8 cellular contexts compared by ENCODE assay signal in the genomic region with DNA sequence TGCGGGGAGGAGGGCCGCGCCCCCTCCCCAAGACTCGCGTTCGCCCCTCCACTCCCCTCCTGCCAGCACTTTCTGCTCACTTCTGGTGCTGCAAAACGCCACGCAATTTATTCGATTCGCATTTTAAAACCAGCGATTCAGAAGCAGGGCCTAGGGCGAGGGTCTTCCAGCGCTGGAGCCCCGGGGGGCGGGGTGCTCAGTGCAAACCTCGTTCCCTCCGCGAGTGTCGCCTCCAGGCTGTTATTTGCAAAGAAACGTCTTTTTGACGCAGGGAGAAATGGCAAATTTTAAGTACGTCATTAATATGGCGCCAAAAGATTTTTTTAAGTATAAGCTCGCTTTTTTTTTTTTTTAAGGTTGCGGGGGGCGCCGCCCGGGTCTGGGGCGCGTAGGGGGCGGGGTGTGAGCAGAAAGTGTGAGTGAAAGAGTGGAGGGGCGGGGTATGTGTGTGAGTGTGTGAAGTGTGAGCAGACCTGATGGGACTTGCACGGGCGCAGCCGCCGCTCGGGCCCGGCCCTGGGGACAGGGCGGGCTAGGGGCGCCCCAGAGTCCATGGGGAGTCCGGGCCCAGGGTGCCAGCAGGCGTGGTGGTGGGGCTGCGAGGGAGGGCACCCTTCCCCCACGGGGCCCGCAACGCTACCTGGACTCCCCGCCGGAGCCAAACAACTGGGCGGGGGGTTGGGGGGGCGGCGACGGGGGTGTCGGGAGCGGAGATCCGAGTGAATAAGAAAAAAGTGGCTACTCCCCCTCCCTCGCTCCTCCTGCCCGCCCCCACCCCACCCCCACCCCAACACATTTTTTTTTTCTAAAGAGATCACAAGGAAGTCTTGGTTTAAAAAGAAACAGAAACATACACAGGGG. TPM values are rescaled to one million over a fixed set of nuclear protein-coding genes. Genes with fewer than 3 reads are reported as not detected.
DNase-seq lines count a peak whose midpoint lies in the region; FAIRE-seq and TF ChIP-seq lines count a peak whose summit lies in the region.

A gene (plus strand): TSS at position 845 of the 861 bp plus-strand sequence. CDS start 10,188 bp downstream, outside the sequence.

- DNase-seq in G401 (ENCODE audit: low spot score) (peak; percentile 65), NCI-H2196 (lab: John Stamatoyannopoulos, UW; ENCODE audit: unreplicated experiment) (peak; percentile 67), choroid plexus epithelial cell (ENCODE audit: low read depth) (peak; percentile 77), D721Med (ENCODE audit: insufficient read length, low spot score) (no peak)
- DNase-seq in activated CD4-positive, alpha-beta T cell treated with anti-CD3 and anti-CD28 coated beads for 48 hours: peak; percentile 81
- peak in 3 of 4 experiments; percentile 41 to 72 (median 53) for DNase-seq in stimulated activated CD4-positive, alpha-beta T cell treated with anti-CD3 and anti-CD28 coated beads, Interleukin-1b, Interleukin-23, amount 100 ng/mL, for 24 hours (ENCODE audit: low read depth in 4 of 4, low spot score in 1 of 4)

- H3K4me3 ChIP-seq in HEK293 (ENCODE audit: low read depth, low read length) (peak within 1 kb of the TSS; percentile 69), choroid plexus epithelial cell (ENCODE audit: low read depth, low read length) (peak within 1 kb of the TSS; percentile 86)

- no peaks in the 10 kb centered on the region for H3K36me3 ChIP-seq in HEK293 (ENCODE audit: control insufficient read depth in 2 of 2, insufficient read depth in 1 of 2, low read length in 2 of 2)

- H3K27ac ChIP-seq in HEK293 (ENCODE audit: extremely low read depth, low read depth, low read length) (peak within 1 kb of the TSS; percentile 76; the same call in 1 of the 2 replicates), layer of hippocampus (ENCODE audit: low read depth, low read length) (peak within 1 kb of the TSS; percentile 99)

- peaks cover 4% of the 10 kb centered on the region for H3K4me1 ChIP-seq in HEK293 (ENCODE audit: control insufficient read depth, insufficient read depth, low read length)

- H3K27me3 ChIP-seq in layer of hippocampus (ENCODE audit: control insufficient read depth, insufficient read depth, low read length): no peaks in the 10 kb centered on the region

- POLR2A ChIA-PET in HEK293 (lab: Yijun Ruan, JAX): interaction anchor here (0.6 to 5.6 kb wide), 7 partner anchors 14 to 153 kb away, joined by 3 to 39 read pairs (median 5); a partner anchor contains a TSS

- in situ Hi-C loops in G401 (cut with HindIII; ENCODE audit: low sequenced_read_pairs): no loop called here

- TF ChIP-seq CTCF in HEK293 (tag by site-specific recombination; IDR thresholded peaks at IDR 0.05) (peak; percentile 47; the same call in 1 of the 2 replicates), choroid plexus epithelial cell (conservative IDR thresholded peaks at IDR 0.05; ENCODE audit: low read depth, low read length) (peak; percentile 12), D721Med (IDR thresholded peaks at IDR 0.05; ENCODE audit: insufficient read depth, missing control alignments) (no peak)

- CTCF ChIA-PET in HEK293 (lab: Yijun Ruan, JAX): interaction anchor here (0.6 kb wide), 1 partner anchor 12 kb away, joined by 3 read pairs; no protein-coding TSS in a partner anchor

- FAIRE-seq in D721Med (lab: Jason Lieb, UNC): no peak

- H3K9me3 ChIP-seq in HEK293 (ENCODE audit: control insufficient read depth, insufficient read depth, low read depth, low read length): no peaks in the 10 kb centered on the region

TF ChIP-seq in HEK293, 187 proteins besides CTCF, POLR2A, EP300 and RAD21 (continues in another document):
- TF ChIP-seq ZNF2 (tag by site-specific recombination; IDR thresholded peaks at IDR 0.05) (peak; percentile 48; the same call in 1 of the 2 replicates), TRIM28 (IDR thresholded peaks at IDR 0.05; ENCODE audit: borderline replicate concordance, low read length) (no peak), KLF9 (tag by site-specific recombination; IDR thresholded peaks at IDR 0.05; ENCODE audit: low read depth) (peak; percentile 68), ZNF169 (tag by site-specific recombination; IDR thresholded peaks at IDR 0.05) (no peak), FEZF1 (tag by site-specific recombination; IDR thresholded peaks at IDR 0.05) (peak; percentile 63), GLIS1 (tag by site-specific recombination; IDR thresholded peaks at IDR 0.05) (peak; percentile 74), PRDM1 (tag by site-specific recombination; IDR thresholded peaks at IDR 0.05) (peak; percentile 83), ZNF16 (tag by site-specific recombination; IDR thresholded peaks at IDR 0.05; ENCODE audit: low read depth) (no peak), ZNF248 (tag by site-specific recombination; IDR thresholded peaks at IDR 0.05) (no peak), ZNF324 (tag by site-specific recombination; IDR thresholded peaks at IDR 0.05) (peak; percentile 63; the same call in 1 of the 2 replicates)
- TF ChIP-seq, protein P1, sequence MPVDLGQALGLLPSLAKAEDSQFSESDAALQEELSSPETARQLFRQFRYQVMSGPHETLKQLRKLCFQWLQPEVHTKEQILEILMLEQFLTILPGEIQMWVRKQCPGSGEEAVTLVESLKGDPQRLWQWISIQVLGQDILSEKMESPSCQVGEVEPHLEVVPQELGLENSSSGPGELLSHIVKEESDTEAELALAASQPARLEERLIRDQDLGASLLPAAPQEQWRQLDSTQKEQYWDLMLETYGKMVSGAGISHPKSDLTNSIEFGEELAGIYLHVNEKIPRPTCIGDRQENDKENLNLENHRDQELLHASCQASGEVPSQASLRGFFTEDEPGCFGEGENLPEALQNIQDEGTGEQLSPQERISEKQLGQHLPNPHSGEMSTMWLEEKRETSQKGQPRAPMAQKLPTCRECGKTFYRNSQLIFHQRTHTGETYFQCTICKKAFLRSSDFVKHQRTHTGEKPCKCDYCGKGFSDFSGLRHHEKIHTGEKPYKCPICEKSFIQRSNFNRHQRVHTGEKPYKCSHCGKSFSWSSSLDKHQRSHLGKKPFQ (tag by site-specific recombination; IDR thresholded peaks at IDR 0.05): peak; percentile 100
- TF ChIP-seq, protein P2, sequence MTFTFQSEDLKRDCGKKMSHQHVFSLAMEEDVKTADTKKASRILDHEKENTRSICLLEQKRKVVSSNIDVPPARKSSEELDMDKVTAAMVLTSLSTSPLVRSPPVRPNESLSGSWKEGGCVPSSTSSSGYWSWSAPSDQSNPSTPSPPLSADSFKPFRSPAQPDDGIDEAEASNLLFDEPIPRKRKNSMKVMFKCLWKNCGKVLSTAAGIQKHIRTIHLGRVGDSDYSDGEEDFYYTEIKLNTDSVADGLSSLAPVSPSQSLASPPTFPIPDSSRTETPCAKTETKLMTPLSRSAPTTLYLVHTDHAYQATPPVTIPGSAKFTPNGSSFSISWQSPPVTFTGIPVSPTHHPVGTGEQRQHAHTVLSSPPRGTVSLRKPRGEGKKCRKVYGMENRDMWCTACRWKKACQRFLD (tag by site-specific recombination; IDR thresholded peaks at IDR 0.05): no peak
- TF ChIP-seq, protein P3, sequence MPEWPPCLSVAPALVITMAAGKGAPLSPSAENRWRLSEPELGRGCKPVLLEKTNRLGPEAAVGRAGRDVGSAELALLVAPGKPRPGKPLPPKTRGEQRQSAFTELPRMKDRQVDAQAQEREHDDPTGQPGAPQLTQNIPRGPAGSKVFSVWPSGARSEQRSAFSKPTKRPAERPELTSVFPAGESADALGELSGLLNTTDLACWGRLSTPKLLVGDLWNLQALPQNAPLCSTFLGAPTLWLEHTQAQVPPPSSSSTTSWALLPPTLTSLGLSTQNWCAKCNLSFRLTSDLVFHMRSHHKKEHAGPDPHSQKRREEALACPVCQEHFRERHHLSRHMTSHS (tag by site-specific recombination; IDR thresholded peaks at IDR 0.05): no peak
- TF ChIP-seq, protein P4, sequence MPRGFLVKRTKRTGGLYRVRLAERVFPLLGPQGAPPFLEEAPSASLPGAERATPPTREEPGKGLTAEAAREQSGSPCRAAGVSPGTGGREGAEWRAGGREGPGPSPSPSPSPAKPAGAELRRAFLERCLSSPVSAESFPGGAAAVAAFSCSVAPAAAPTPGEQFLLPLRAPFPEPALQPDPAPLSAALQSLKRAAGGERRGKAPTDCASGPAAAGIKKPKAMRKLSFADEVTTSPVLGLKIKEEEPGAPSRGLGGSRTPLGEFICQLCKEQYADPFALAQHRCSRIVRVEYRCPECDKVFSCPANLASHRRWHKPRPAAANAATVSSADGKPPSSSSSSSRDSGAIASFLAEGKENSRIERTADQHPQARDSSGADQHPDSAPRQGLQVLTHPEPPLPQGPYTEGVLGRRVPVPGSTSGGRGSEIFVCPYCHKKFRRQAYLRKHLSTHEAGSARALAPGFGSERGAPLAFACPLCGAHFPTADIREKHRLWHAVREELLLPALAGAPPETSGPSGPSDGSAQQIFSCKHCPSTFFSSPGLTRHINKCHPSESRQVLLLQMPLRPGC (tag by site-specific recombination; IDR thresholded peaks at IDR 0.05): no peak
- TF ChIP-seq, protein P5, sequence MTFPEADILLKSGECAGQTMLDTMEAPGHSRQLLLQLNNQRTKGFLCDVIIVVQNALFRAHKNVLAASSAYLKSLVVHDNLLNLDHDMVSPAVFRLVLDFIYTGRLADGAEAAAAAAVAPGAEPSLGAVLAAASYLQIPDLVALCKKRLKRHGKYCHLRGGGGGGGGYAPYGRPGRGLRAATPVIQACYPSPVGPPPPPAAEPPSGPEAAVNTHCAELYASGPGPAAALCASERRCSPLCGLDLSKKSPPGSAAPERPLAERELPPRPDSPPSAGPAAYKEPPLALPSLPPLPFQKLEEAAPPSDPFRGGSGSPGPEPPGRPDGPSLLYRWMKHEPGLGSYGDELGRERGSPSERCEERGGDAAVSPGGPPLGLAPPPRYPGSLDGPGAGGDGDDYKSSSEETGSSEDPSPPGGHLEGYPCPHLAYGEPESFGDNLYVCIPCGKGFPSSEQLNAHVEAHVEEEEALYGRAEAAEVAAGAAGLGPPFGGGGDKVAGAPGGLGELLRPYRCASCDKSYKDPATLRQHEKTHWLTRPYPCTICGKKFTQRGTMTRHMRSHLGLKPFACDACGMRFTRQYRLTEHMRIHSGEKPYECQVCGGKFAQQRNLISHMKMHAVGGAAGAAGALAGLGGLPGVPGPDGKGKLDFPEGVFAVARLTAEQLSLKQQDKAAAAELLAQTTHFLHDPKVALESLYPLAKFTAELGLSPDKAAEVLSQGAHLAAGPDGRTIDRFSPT (tag by site-specific recombination; IDR thresholded peaks at IDR 0.05): peak; percentile 49

RNA-seq across cellular contexts. Expression of the gene that starts here (rescaled TPM):
- 24.4 and 25.8 TPM in 2 replicates for total RNA-seq in G401 (2014; rRNA removed; shearing (Covaris generic))
